ENCODE assay signal across 8 cellular contexts in genomic region chr14:34322940-34323418, GRCh38.
DNase-seq lines count a peak whose midpoint lies in the region; FAIRE-seq and TF ChIP-seq lines count a peak whose summit lies in the region.

No MANE protein-coding gene starts in this region.

- H3K4me2 ChIP-seq in OCI-LY1 (ENCODE audit: low read length) (no peak overlapping the region), fibroblast of lung (ENCODE audit: extremely low read depth, insufficient read depth, low read length) (no peak overlapping the region)

- H3K4me3 ChIP-seq in OCI-LY1 (ENCODE audit: low read depth, low read length, poor library complexity, severe bottlenecking) (no peak overlapping the region), fibroblast of lung (replicated peaks in 1 of 4; ENCODE audit: control extremely low read depth in 1 of 4, insufficient read depth in 1 of 4, low read depth in 3 of 4, low read length in 4 of 4) (no peak overlapping the region), testis (no peak overlapping the region)

- H2AFZ ChIP-seq in OCI-LY1 (ENCODE audit: low read length): no peak overlapping the region
- no peak overlapping the region for H2AFZ ChIP-seq in fibroblast of lung (ENCODE audit: low read length)

- WGBS in testis, 2 donors: 25 to 41% methylated on average over 8 of the region's 8 CpGs

- H3K9ac ChIP-seq in OCI-LY1 (ENCODE audit: low read length): no peak overlapping the region
- no peak overlapping the region for H3K9ac ChIP-seq in fibroblast of lung (ENCODE audit: insufficient read depth, low read length)

- H3K79me2 ChIP-seq in OCI-LY1 (ENCODE audit: insufficient read depth, low read length) (no peaks in the 10 kb centered on the region), fibroblast of lung (ENCODE audit: control insufficient read depth, insufficient read depth, low read length) (no peaks in the 10 kb centered on the region)

- DNase-seq in AG20443 (ENCODE audit: low spot score) (peak; percentile 78), GM19239 (ENCODE audit: insufficient read length, low spot score) (peak; percentile 62), HTR-8/SVneo (ENCODE audit: insufficient read length, low spot score) (peak; percentile 56), activated T-cell treated with anti-CD3 and anti-CD28 coated beads for 4 hours (peak; percentile 61), fibroblast of lung (ENCODE audit: low read depth in 2 of 2) (peak; percentile 40 to 60), nucleus accumbens (lab: John Stamatoyannopoulos, UW) (peak in 33 of 56 donors; percentile 1 to 62 (median 22)), testis (peak; percentile 59)

- H3K27me3 ChIP-seq in OCI-LY1 (ENCODE audit: insufficient read depth, low read length): no peaks in the 10 kb centered on the region
- no peaks in the 10 kb centered on the region for H3K27me3 ChIP-seq in fibroblast of lung (ENCODE audit: control insufficient read depth, insufficient read depth, low read length)
- no peaks in the 10 kb centered on the region for H3K27me3 ChIP-seq in testis

- intact Hi-C loops in testis (cut with DNase I; ENCODE audit: low total_unique reads): no loop called here

- H3F3A ChIP-seq in OCI-LY1 (ENCODE audit: insufficient read depth, low read length): no peaks in the 10 kb centered on the region

- H4K20me1 ChIP-seq in OCI-LY1 (ENCODE audit: insufficient read depth, low read length) (no peaks in the 10 kb centered on the region), fibroblast of lung (ENCODE audit: control insufficient read depth, extremely low read depth, insufficient read depth, low read length) (no peaks in the 10 kb centered on the region)

- FAIRE-seq in GM19239 (lab: Jason Lieb, UNC) (peak; percentile 81), HTR-8/SVneo (lab: Jason Lieb, UNC) (no peak)

- TF ChIP-seq CTCF in OCI-LY1 (IDR thresholded peaks at IDR 0.05; ENCODE audit: low read length): peak; percentile 84
- TF ChIP-seq CTCF in fibroblast of lung (conservative IDR thresholded peaks at IDR 0.05 in 1 of 2, IDR thresholded peaks at IDR 0.05 in 1 of 2; ENCODE audit: low read depth in 1 of 2, low read length in 2 of 2): peak; percentile 66 to 77
- peak; percentile 39 to 88 (median 62) for TF ChIP-seq CTCF in testis (IDR thresholded peaks at IDR 0.05)

- H3K36me3 ChIP-seq in OCI-LY1 (ENCODE audit: insufficient read depth, low read length) (no peaks in the 10 kb centered on the region), fibroblast of lung (ENCODE audit: control insufficient read depth, insufficient read depth, low read length) (no peaks in the 10 kb centered on the region), testis (ENCODE audit: low read depth, missing control alignments) (no peaks in the 10 kb centered on the region)

- H3K9me2 ChIP-seq in OCI-LY1 (ENCODE audit: low read depth, low read length): no peaks in the 10 kb centered on the region

- H3K27ac ChIP-seq in OCI-LY1 (ENCODE audit: low read depth, low read length, poor library complexity, severe bottlenecking) (no peak overlapping the region), fibroblast of lung (ENCODE audit: insufficient read depth, low read length) (no peak overlapping the region), testis (no peak overlapping the region)

- no peaks in the 10 kb centered on the region for H3K4me1 ChIP-seq in OCI-LY1 (ENCODE audit: insufficient read depth, low read length, severe bottlenecking)
- no peaks in the 10 kb centered on the region for H3K4me1 ChIP-seq in fibroblast of lung (ENCODE audit: control insufficient read depth, extremely low read depth, insufficient read depth, low read length)
- no peaks in the 10 kb centered on the region for H3K4me1 ChIP-seq in testis

- H3K9me3 ChIP-seq in OCI-LY1 (ENCODE audit: low read length) (no peaks in the 10 kb centered on the region), fibroblast of lung (ENCODE audit: control insufficient read depth, insufficient read depth, low read depth, low read length) (no peaks in the 10 kb centered on the region), testis (no peaks in the 10 kb centered on the region)

- no peak for TF ChIP-seq POLR2A in testis (IDR thresholded peaks at IDR 0.05)

Comparison
In these comparisons a context has a peak if more than half of its experiments do, and no peak if none do; other contexts are left out.
1. DNase-seq: peak in every context shown above with its lines; median percentile 78 in AG20443; 62 in GM19239; 61 in activated T-cell treated with anti-CD3 and anti-CD28 coated beads for 4 hours; 59 in testis; 56 in HTR-8/SVneo; 50 in fibroblast of lung; 22 in nucleus accumbens.